Comparison of ENCODE assay signal across 1 cellular context in the genomic region with DNA sequence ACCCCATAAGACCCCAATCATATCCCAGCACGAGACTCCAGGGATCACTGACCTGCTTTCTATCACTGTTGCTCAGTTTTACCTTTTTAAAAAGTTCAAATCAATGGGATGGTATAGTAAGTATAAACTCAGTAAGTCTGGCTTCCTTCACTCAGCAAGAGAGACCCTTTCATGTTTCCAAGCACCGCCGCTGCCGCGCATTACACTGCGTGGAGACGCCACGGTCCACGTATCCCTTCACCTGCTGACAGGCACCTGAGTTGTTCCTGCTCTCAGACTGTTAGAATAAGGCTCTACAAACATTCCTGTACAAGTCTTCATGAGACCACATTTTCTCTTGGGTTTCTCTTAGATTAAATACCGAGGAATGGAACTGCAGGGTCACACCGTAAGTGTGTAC.
TF ChIP-seq lines count a peak whose summit lies in the region.

No MANE protein-coding gene starts in this region.

TF ChIP-seq in IMR-90, 13 proteins besides CTCF, POLR2A, EP300 and RAD21 (continued from another document):
- TF ChIP-seq ELK1 (IDR thresholded peaks at IDR 0.05; ENCODE audit: borderline replicate concordance, low read depth, low read length) = no peak
- TF ChIP-seq NFE2L2 (IDR thresholded peaks at IDR 0.05; ENCODE audit: low read depth, low read length) = no peak
- TF ChIP-seq MAZ (IDR thresholded peaks at IDR 0.05; ENCODE audit: borderline replicate concordance, low read depth, low read length) = no peak
- TF ChIP-seq BHLHE40 (IDR thresholded peaks at IDR 0.05; ENCODE audit: low read depth, low read length) = no peak
- no peak for TF ChIP-seq FOS (IDR thresholded peaks at IDR 0.05; ENCODE audit: low read depth, low read length)
- no peak for TF ChIP-seq RCOR1 (IDR thresholded peaks at IDR 0.05; ENCODE audit: insufficient replicate concordance, low read length)
- no peak for TF ChIP-seq CEBPB (IDR thresholded peaks at IDR 0.05; ENCODE audit: low read depth, low read length)
- no peak for TF ChIP-seq MXI1 (IDR thresholded peaks at IDR 0.05; ENCODE audit: borderline replicate concordance, low read depth, low read length)
- no peak for TF ChIP-seq USF2 (IDR thresholded peaks at IDR 0.05; ENCODE audit: low read depth, low read length)
